ENCODE assay signal across 13 cellular contexts in the genomic region with DNA sequence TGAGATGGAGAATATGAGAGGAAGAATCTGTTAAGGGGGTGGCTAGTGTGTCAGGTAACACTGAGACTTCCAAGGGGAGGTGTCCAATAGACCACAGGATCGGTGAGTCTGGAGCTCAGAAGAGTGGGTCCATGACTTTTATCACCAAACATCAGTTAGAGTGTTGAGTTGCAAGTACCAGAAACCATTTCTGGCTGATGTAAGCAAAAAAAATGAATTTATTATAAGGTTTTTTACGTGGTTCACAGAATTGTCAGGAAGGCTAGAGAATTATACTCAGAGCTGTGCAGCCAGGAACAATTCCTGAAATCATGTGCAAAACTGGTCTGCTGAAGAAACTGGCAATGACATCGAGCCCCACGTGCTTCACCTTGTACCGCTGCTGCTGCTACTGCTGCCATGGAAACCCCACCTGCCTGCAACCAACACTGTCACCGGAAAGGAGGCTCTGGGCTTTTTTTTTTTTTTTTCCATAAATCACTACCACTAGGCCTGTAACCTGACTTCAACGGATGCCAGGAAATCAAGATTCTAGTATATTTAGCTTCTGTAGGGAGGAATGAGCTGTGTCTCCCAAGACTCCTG. TPM values are rescaled to one million over a fixed set of nuclear protein-coding genes. Genes with fewer than 3 reads are reported as not detected.
DNase-seq lines count a peak whose midpoint lies in the region; ATAC-seq and TF ChIP-seq lines count a peak whose summit lies in the region.
"Had no signal": no experiment of that assay in that cellular context is flagged by ENCODE, and none has a peak within 500 bp of the region (broad histone marks: within the 10 kb centered on the region; RNA-seq: fewer than 3 reads in every experiment).

No MANE protein-coding gene starts in this region.

- H3K79me2 ChIP-seq in OCI-LY7 (ENCODE audit: insufficient read depth, low read depth, low read length): no peaks in the 10 kb centered on the region

- BruUV-seq in OCI-LY7 (replicated peaks; lab: Mats Ljungman, UMichigan): no TSS peak

- POLR2A ChIA-PET in CD4-positive, alpha-beta memory T cell (lab: Charles Lee; ENCODE audit: partially characterized antibody): interaction anchor here (0.7 kb wide), 1 partner anchor 70 kb away, joined by 3 read pairs; no protein-coding TSS in a partner anchor
- POLR2A ChIA-PET in OCI-LY7 (lab: Charles Lee): interaction anchor here (0.7 kb wide), 3 partner anchors 9 to 942 kb away, joined by 3 read pairs; no protein-coding TSS in a partner anchor

- no peaks in the 10 kb centered on the region for H4K20me1 ChIP-seq in OCI-LY7 (ENCODE audit: insufficient read depth, low read length)

- no peaks in the 10 kb centered on the region for H3K27me3 ChIP-seq in CD4-positive, alpha-beta memory T cell (ENCODE audit: insufficient read depth, low read length)
- H3K27me3 ChIP-seq in foreskin keratinocyte: no peaks in the 10 kb centered on the region

- H3K4me3 ChIP-seq in CD4-positive, alpha-beta memory T cell (ENCODE audit: low read length in 2 of 2): no peak overlapping the region
- H3K4me3 ChIP-seq in OCI-LY7 (ENCODE audit: low read depth, low read length, poor library complexity, severe bottlenecking): no peak overlapping the region
- H3K4me3 ChIP-seq: lower lobe of right lung, psoas muscle had no signal

- H3K4me1 ChIP-seq in CD4-positive, alpha-beta memory T cell (ENCODE audit: insufficient read depth, low read length): no peaks in the 10 kb centered on the region
- H3K4me1 ChIP-seq in OCI-LY7 (ENCODE audit: insufficient read depth, low read length, poor library complexity, severe bottlenecking) (no peaks in the 10 kb centered on the region), foreskin keratinocyte (peaks cover 4% of the 10 kb centered on the region)
- H3K4me1 ChIP-seq: lower lobe of right lung, psoas muscle had no signal

- peaks cover 0 to 7% (median 3%) of the 10 kb centered on the region in 4 donors for H3K4me1 Mint-ChIP-seq in CD4-positive, alpha-beta memory T cell
- H3K4me1 Mint-ChIP-seq: central memory CD8-positive, alpha-beta T cell had no signal

- intact Hi-C loops in CD4-positive, alpha-beta memory T cell (cut with micrococcal nuclease): no loop called here
- intact Hi-C loops in OCI-LY7 (cut with micrococcal nuclease; ENCODE audit: unreplicated experiment): no loop called here

- H3K9me3 ChIP-seq in CD4-positive, alpha-beta memory T cell (ENCODE audit: control insufficient read depth in 1 of 2, low read length in 2 of 2): no peaks in the 10 kb centered on the region
- H3K9me3 ChIP-seq in OCI-LY7 (ENCODE audit: low read length): no peaks in the 10 kb centered on the region
- H3K9me3 ChIP-seq: lower lobe of right lung, psoas muscle had no signal

- peak overlapping the region in 3 of 7 donors; percentile 67 to 77 (median 72) for H3K27ac Mint-ChIP-seq in CD4-positive, alpha-beta memory T cell

- H3K4me3 Mint-ChIP-seq in CD4-positive, alpha-beta memory T cell: no peak overlapping the region
- H3K4me3 Mint-ChIP-seq: central memory CD8-positive, alpha-beta T cell had no signal

- peak; percentile 43 for ATAC-seq in foreskin keratinocyte
- no peak for ATAC-seq in GM19397 (IDR thresholded peaks at IDR 0.05; ENCODE audit: unreplicated experiment)
- ATAC-seq: lower lobe of right lung, psoas muscle had no signal

- peaks cover 0 to 2% of the 10 kb centered on the region in 2 donors for H3K27me3 Mint-ChIP-seq in CD4-positive, alpha-beta memory T cell

- H3K9me2 ChIP-seq in OCI-LY7 (ENCODE audit: insufficient read depth, low read length): no peaks in the 10 kb centered on the region

- no peak overlapping the region for H3K27ac ChIP-seq in CD4-positive, alpha-beta memory T cell (ENCODE audit: low read depth, low read length)
- H3K27ac ChIP-seq in OCI-LY7 (ENCODE audit: low read depth, low read length, poor library complexity, severe bottlenecking) (no peak overlapping the region), foreskin keratinocyte (no peak overlapping the region)
- H3K27ac ChIP-seq: lower lobe of right lung, psoas muscle had no signal

- CTCF ChIA-PET in CD4-positive, alpha-beta memory T cell (lab: Charles Lee; ENCODE audit: partially characterized antibody): interaction anchor here (1.0 kb wide), 1 partner anchor 44 kb away, joined by 3 read pairs; no protein-coding TSS in a partner anchor
- CTCF ChIA-PET in OCI-LY7 (lab: Charles Lee; ENCODE audit: unreplicated experiment): no interaction called here

- H2AFZ ChIP-seq in OCI-LY7 (ENCODE audit: low read length): no peak overlapping the region

- peaks cover 0 to 2% (median 0%) of the 10 kb centered on the region in 8 donors for H3K9me3 Mint-ChIP-seq in CD4-positive, alpha-beta memory T cell
- H3K9me3 Mint-ChIP-seq: central memory CD8-positive, alpha-beta T cell had no signal

- no peak overlapping the region for H3K4me2 ChIP-seq in OCI-LY7 (ENCODE audit: low read length)

- H3K36me3 Mint-ChIP-seq in CD4-positive, alpha-beta memory T cell: peaks cover 10 to 22% of the 10 kb centered on the region in 2 donors

- DNase-seq in CD4-positive, alpha-beta memory T cell: peak; percentile 4 to 60 (median 24)
- DNase-seq in DMS79 (lab: John Stamatoyannopoulos, UW): peak; percentile 43
- DNase-seq in OCI-LY7 (ENCODE audit: low spot score): peak; percentile 3
- DNase-seq in foreskin keratinocyte: no peak
- no peak for DNase-seq in NOMO-1 treated with DMSO at 0.1 percent for 48 hours (lab: John Stamatoyannopoulos, UW; ENCODE audit: unreplicated experiment)
- DNase-seq in activated CD4-positive, CD25-positive, alpha-beta regulatory T cell (lab: John Stamatoyannopoulos, UW): no peak
- no peak for DNase-seq in ecto neural progenitor cell (ENCODE audit: low spot score)
- DNase-seq: lower lobe of right lung, NCI-H1048, psoas muscle, SHP77 had no signal

- TF ChIP-seq CTCF in OCI-LY7 (conservative IDR thresholded peaks at IDR 0.05; ENCODE audit: low read length) (no peak), foreskin keratinocyte (conservative IDR thresholded peaks at IDR 0.05) (no peak)

- no peaks in the 10 kb centered on the region for H3K36me3 ChIP-seq in CD4-positive, alpha-beta memory T cell (ENCODE audit: insufficient read depth, low read length)
- peaks cover 3% of the 10 kb centered on the region; the same call in 1 of the 2 replicates for H3K36me3 ChIP-seq in OCI-LY7 (ENCODE audit: insufficient read depth, low read length)

RNA-seq across cellular contexts. Expression of gene STK33, which starts 16.6 kb away (rescaled TPM):
- total RNA-seq in CD4-positive, alpha-beta memory T cell: not detected
- not detected for polyA plus RNA-seq in CD4-positive, alpha-beta memory T cell
- total RNA-seq in OCI-LY7 (2014; rRNA removed; shearing (Covaris generic)): 0.73 TPM in 1 of 2 replicates, not detected in the other
- total RNA-seq in OCI-LY7 (2022) (not detected in 2 replicates), foreskin keratinocyte (0.39 and 0.54 TPM in 2 replicates)
- 0.37 and 0.43 TPM in 2 replicates for polyA plus RNA-seq in foreskin keratinocyte

Comparison
In these comparisons a context has a peak if more than half of its experiments do, and no peak if none do; other contexts are left out.
1. DNase-seq: peak in CD4-positive, alpha-beta memory T cell (5 of 5), DMS79 (single experiment) and OCI-LY7 (single experiment); none in foreskin keratinocyte (0 of 2), NOMO-1 treated with DMSO at 0.1 percent for 48 hours (single experiment), activated CD4-positive, CD25-positive, alpha-beta regulatory T cell (0 of 4) and ecto neural progenitor cell (single experiment).